Comparison of ENCODE assay signal across 1 cellular context in the genomic region with DNA sequence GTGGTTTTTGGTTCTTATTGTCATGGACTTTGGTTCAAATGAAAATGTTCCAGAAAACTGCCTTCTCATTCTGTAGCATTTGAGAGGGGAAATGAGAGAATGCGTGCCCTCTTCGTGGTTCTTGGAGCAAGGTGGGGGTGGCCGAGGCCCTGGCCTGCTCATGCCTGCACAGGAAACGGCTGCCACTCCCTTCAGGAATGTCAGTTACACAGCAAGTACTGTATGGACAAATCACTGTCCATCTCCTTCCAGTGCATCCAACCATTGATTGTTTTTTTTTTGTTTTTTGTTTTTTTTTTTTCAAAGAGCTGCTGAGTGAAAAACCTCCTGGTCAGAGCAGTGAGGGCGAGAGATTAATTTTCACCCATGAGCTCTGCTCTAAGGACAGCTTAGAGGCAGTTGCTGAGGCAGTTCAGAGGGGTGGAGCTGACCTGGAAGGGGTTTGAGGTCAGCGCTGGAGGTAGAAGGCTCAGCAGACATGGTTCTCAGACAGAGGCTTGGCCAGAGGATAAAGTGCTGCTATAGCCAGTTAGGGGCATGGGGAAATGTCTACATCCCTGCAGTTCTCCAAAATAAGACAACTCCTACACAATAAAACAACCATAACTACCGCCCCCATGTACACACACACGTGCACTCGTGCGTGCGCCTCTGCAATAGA.
TF ChIP-seq lines count a peak whose summit lies in the region.

No MANE protein-coding gene starts in this region.

TF ChIP-seq in HepG2, 621 proteins besides CTCF, POLR2A, EP300 and RAD21:
- TF ChIP-seq ZFP36L2 (CRISPR knock-in tag; IDR thresholded peaks at IDR 0.05) = no peak
- TF ChIP-seq, protein P1, sequence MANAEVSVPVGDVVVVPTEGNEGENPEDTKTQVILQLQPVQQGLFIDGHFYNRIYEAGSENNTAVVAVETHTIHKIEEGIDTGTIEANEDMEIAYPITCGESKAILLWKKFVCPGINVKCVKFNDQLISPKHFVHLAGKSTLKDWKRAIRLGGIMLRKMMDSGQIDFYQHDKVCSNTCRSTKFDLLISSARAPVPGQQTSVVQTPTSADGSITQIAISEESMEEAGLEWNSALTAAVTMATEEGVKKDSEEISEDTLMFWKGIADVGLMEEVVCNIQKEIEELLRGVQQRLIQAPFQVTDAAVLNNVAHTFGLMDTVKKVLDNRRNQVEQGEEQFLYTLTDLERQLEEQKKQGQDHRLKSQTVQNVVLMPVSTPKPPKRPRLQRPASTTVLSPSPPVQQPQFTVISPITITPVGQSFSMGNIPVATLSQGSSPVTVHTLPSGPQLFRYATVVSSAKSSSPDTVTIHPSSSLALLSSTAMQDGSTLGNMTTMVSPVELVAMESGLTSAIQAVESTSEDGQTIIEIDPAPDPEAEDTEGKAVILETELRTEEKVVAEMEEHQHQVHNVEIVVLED (CRISPR knock-in tag; IDR thresholded peaks at IDR 0.05; ENCODE audit: borderline replicate concordance) = no peak
- TF ChIP-seq ZNF530 (CRISPR knock-in tag; IDR thresholded peaks at IDR 0.05; ENCODE audit: low read depth) = no peak
- TF ChIP-seq, protein P2, sequence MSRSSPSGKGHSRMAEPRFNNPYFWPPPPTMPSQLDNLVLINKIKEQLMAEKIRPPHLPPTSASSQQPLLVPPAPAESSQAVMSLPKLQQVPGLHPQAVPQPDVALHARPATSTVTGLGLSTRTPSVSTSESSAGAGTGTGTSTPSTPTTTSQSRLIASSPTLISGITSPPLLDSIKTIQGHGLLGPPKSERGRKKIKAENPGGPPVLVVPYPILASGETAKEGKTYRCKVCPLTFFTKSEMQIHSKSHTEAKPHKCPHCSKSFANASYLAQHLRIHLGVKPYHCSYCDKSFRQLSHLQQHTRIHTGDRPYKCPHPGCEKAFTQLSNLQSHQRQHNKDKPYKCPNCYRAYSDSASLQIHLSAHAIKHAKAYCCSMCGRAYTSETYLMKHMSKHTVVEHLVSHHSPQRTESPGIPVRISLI (CRISPR knock-in tag; IDR thresholded peaks at IDR 0.05; ENCODE audit: borderline replicate concordance) = no peak
- no peak for TF ChIP-seq ZNF326 (CRISPR knock-in tag; IDR thresholded peaks at IDR 0.05; ENCODE audit: borderline replicate concordance)
- no peak for TF ChIP-seq KAT8 (CRISPR knock-in tag; IDR thresholded peaks at IDR 0.05)
- no peak for TF ChIP-seq ZNF251 (CRISPR knock-in tag; IDR thresholded peaks at IDR 0.05)
